15 cellular contexts compared by ENCODE assay signal in the genomic region with DNA sequence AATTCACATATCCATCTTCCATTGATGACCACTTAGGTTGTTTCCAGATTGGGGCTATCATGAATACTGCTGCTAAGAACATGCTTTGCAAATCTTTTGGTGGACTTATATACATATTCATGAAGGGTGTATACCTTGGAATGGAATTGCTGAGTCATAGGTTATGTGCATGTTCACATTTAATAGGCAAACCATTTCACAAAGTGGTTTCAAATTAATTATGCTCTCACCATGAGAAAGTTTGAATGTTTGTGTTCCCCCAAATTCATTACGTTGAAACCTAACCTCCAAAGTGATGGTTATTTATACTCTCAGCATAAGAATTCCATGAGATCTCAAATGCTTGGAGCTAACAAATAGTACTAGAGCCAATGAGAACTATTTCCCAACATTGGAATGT.
DNase-seq lines count a peak whose midpoint lies in the region; ATAC-seq, FAIRE-seq and TF ChIP-seq lines count a peak whose summit lies in the region.
"Had no signal": no experiment of that assay in that cellular context is flagged by ENCODE, and none has a peak within 500 bp of the region (broad histone marks: within the 10 kb centered on the region; RNA-seq: fewer than 3 reads in every experiment).

No MANE protein-coding gene starts in this region.

- H3K4me3 ChIP-seq in bronchial epithelial cell (ENCODE audit: low read depth, low read length) = no peak overlapping the region
- H3K4me3 ChIP-seq: Peyer's patch had no signal

- peak; percentile 51 for DNase-seq in EH (ENCODE audit: low read depth)
- DNase-seq in OCI-M1 (lab: John Stamatoyannopoulos, UW) = peak; percentile 2
- peak; percentile 23 for DNase-seq in bronchial epithelial cell (ENCODE audit: low read depth)
- DNase-seq in iris pigment epithelial cell (ENCODE audit: low read depth) = peak; percentile 47
- no peak for DNase-seq in NCI-H748 treated with DMSO at 0.1 percent for 48 hours (lab: John Stamatoyannopoulos, UW)
- DNase-seq in NCI-H2196 (lab: John Stamatoyannopoulos, UW; ENCODE audit: unreplicated experiment) = no peak
- DNase-seq: BE2C; CD4-positive, alpha-beta memory T cell; NCI-H1092 treated with DMSO at 0.1 percent for 48 hours; NCI-H1694; NCI-H2107; NCI-H446; Peyer's patch; SHP77 had no signal

- no peaks in the 10 kb centered on the region for H3K36me3 ChIP-seq in bronchial epithelial cell (ENCODE audit: control insufficient read depth, insufficient read depth, low read length)
- H3K36me3 ChIP-seq: BE2C had no signal

- H3K27me3 ChIP-seq in bronchial epithelial cell (ENCODE audit: control insufficient read depth, insufficient read depth, low read length) = no peaks in the 10 kb centered on the region
- H3K27me3 ChIP-seq: BE2C, Peyer's patch had no signal

- no peak for ATAC-seq in GM21381 (IDR thresholded peaks at IDR 0.05; ENCODE audit: unreplicated experiment)

- FAIRE-seq in bronchial epithelial cell (lab: Jason Lieb, UNC) = no peak

- no peak for TF ChIP-seq CTCF in bronchial epithelial cell (IDR thresholded peaks at IDR 0.05; ENCODE audit: insufficient read depth, low read length, severe bottlenecking)

Comparison
In these comparisons a context has a peak if more than half of its experiments do, and no peak if none do; other contexts are left out.
1. DNase-seq: peak in EH (single experiment), OCI-M1 (single experiment), bronchial epithelial cell (single experiment) and iris pigment epithelial cell (single experiment); none in NCI-H748 treated with DMSO at 0.1 percent for 48 hours (single experiment) and NCI-H2196 (single experiment).